18 cellular contexts compared by ENCODE assay signal in genomic region chr3:193903257-193903807, GRCh38.
"Had no signal": no experiment of that assay in that cellular context is flagged by ENCODE, and none has a peak within 500 bp of the region (broad histone marks: within the 10 kb centered on the region; RNA-seq: fewer than 3 reads in every experiment).

No MANE protein-coding gene starts in this region.

- H3K4me1 ChIP-seq: right atrium auricular region had no signal

- H3K4me1 Mint-ChIP-seq: activated CD4-positive, alpha-beta memory T cell treated with anti-CD3 and anti-CD28 coated beads, Interleukin-2, amount 10 ng/mL, durations not matched to agents 7 days and 5 days had no signal

- H3K36me3 ChIP-seq: cardiac muscle cell, right atrium auricular region, WERI-Rb-1 had no signal

- ATAC-seq: activated T-cell treated with anti-CD3 and anti-CD28 coated beads, Interleukin-2, amount 50 U/mL, for 4 hours; left lobe of liver; mucosa of descending colon; naive thymus-derived CD4-positive, alpha-beta T cell had no signal

- H3K4me3 ChIP-seq: cardiac muscle cell, mucosa of descending colon, right atrium auricular region, skin epidermis had no signal

- H3K27me3 ChIP-seq: cardiac muscle cell, right atrium auricular region had no signal

- H3K27ac Mint-ChIP-seq: activated CD4-positive, alpha-beta memory T cell treated with anti-CD3 and anti-CD28 coated beads, Interleukin-2, amount 10 ng/mL, durations not matched to agents 7 days and 5 days; naive thymus-derived CD4-positive, alpha-beta T cell had no signal

- H3K4me3 Mint-ChIP-seq: activated CD4-positive, alpha-beta memory T cell treated with anti-CD3 and anti-CD28 coated beads, Interleukin-2, amount 10 ng/mL, durations not matched to agents 7 days and 5 days; activated T-cell treated with anti-CD3 and anti-CD28 coated beads, Interleukin-2, amount 50 U/mL, for 4 hours; naive thymus-derived CD4-positive, alpha-beta T cell had no signal

- H3K27ac ChIP-seq: cardiac muscle cell, right atrium auricular region, skin epidermis had no signal

- DNase-seq: activated CD4-positive, alpha-beta memory T cell treated with anti-CD3 and anti-CD28 coated beads, Interleukin-2, amount 10 ng/mL, durations not matched to agents 7 days and 5 days; activated effector memory CD4-positive, alpha-beta T cell treated with Interleukin-2 at 50 U/mL for 16 hours; activated naive CD4-positive, alpha-beta T cell treated with anti-CD3 and anti-CD28 coated beads, Interleukin-2, amount 50 U/mL, for 16 hours; activated T-cell treated with anti-CD3 and anti-CD28 coated beads, Interleukin-2, amount 50 U/mL, for 4 hours; mammary epithelial cell; mucosa of descending colon; naive thymus-derived CD4-positive, alpha-beta T cell; occipital lobe; stimulated activated CD4-positive, alpha-beta T cell treated with anti-CD3 and anti-CD28 coated beads, Interleukin-15, amount 100 ng/mL, for 24 hours; stimulated activated CD4-positive, alpha-beta T cell treated with anti-CD3 and anti-CD28 coated beads, Interleukin-4, amount 100 ng/mL, for 1 hour; stimulated activated naive CD4-positive, alpha-beta T cell treated with Interleukin-2 at 50 U/mL for 16 hours; substantia nigra; trophoblast cell had no signal
